1 cellular context compared by ENCODE assay signal in genomic region chr5:177516601-177517568, GRCh38.
TF ChIP-seq lines count a peak whose summit lies in the region.

Gene DDX41 (minus strand): TSS chr5:177516961. CDS start chr5:177516945, 16 bp downstream.

TF ChIP-seq in HepG2, 621 proteins besides CTCF, POLR2A, EP300 and RAD21 (continued from another document and continues in another):
- no peak for TF ChIP-seq ZBTB40 (IDR thresholded peaks at IDR 0.05)
- peak; percentile 76 for TF ChIP-seq ZBTB40 (CRISPR knock-in tag; IDR thresholded peaks at IDR 0.05)
- TF ChIP-seq DR1 (CRISPR knock-in tag; IDR thresholded peaks at IDR 0.05), result peak; percentile 92
- TF ChIP-seq MED8 (CRISPR knock-in tag; IDR thresholded peaks at IDR 0.05; ENCODE audit: insufficient replicate concordance), result peak; percentile 81
- peak; percentile 98 for TF ChIP-seq ZNF788 (CRISPR knock-in tag; IDR thresholded peaks at IDR 0.05; ENCODE audit: borderline replicate concordance)
- TF ChIP-seq BCL6 (CRISPR knock-in tag; IDR thresholded peaks at IDR 0.05), result 0 out of 2 replicates have a peak, but pooled peaks have one; percentile 39
- TF ChIP-seq PRDM4 (CRISPR knock-in tag; IDR thresholded peaks at IDR 0.05; ENCODE audit: borderline replicate concordance), result 0 out of 2 replicates have a peak, but pooled peaks have one; percentile 52
- peak; percentile 84 for TF ChIP-seq HMGXB3 (CRISPR knock-in tag; IDR thresholded peaks at IDR 0.05; ENCODE audit: borderline replicate concordance)
- no peak for TF ChIP-seq ZNF121 (CRISPR knock-in tag; IDR thresholded peaks at IDR 0.05)
- no peak for TF ChIP-seq ZSCAN20 (CRISPR knock-in tag; IDR thresholded peaks at IDR 0.05; ENCODE audit: borderline replicate concordance)
- peak; percentile 85 for TF ChIP-seq TEAD3 (CRISPR knock-in tag; optimal IDR thresholded peaks at IDR 0.05; ENCODE audit: borderline replicate concordance)
- no peak for TF ChIP-seq SMAD9 (CRISPR knock-in tag; IDR thresholded peaks at IDR 0.05)
- 0 out of 2 replicates have a peak, but pooled peaks have one; percentile 56 for TF ChIP-seq ZNF337 (CRISPR knock-in tag; IDR thresholded peaks at IDR 0.05; ENCODE audit: borderline replicate concordance, low read depth)
- TF ChIP-seq REXO4 (CRISPR knock-in tag; IDR thresholded peaks at IDR 0.05; ENCODE audit: borderline replicate concordance), result no peak
- TF ChIP-seq HMGA1 (CRISPR knock-in tag; conservative IDR thresholded peaks at IDR 0.05), result no peak
- TF ChIP-seq ZNF75D (CRISPR knock-in tag; IDR thresholded peaks at IDR 0.05; ENCODE audit: borderline replicate concordance), result no peak
- TF ChIP-seq HOMEZ (CRISPR knock-in tag; IDR thresholded peaks at IDR 0.05; ENCODE audit: low read depth), result peak; percentile 37; the same call in 1 of the 2 replicates
- peak; percentile 95; the same call in 1 of the 2 replicates for TF ChIP-seq SIN3A (IDR thresholded peaks at IDR 0.05; ENCODE audit: borderline replicate concordance, low read depth, low read length)
- peak; percentile 85 for TF ChIP-seq CBX5 (CRISPR knock-in tag; IDR thresholded peaks at IDR 0.05; ENCODE audit: borderline replicate concordance)
- TF ChIP-seq NCOA1 (CRISPR knock-in tag; IDR thresholded peaks at IDR 0.05), result no peak
- no peak; the same call in 1 of the 2 replicates for TF ChIP-seq ZNF274 (CRISPR knock-in tag; IDR thresholded peaks at IDR 0.05)
- no peak for TF ChIP-seq ATAD3A (CRISPR knock-in tag; IDR thresholded peaks at IDR 0.05)
- peak; percentile 67; the same call in 1 of the 2 replicates for TF ChIP-seq SSRP1 (CRISPR knock-in tag; IDR thresholded peaks at IDR 0.05)
- TF ChIP-seq ZNF512 (CRISPR knock-in tag; IDR thresholded peaks at IDR 0.05), result no peak
- TF ChIP-seq CBFB (CRISPR knock-in tag; IDR thresholded peaks at IDR 0.05), result peak; percentile 86
- peak; percentile 95 for TF ChIP-seq ZNF543 (CRISPR knock-in tag; IDR thresholded peaks at IDR 0.05)
- TF ChIP-seq TIGD3 (CRISPR knock-in tag; IDR thresholded peaks at IDR 0.05; ENCODE audit: borderline replicate concordance), result no peak
- peak; percentile 95 for TF ChIP-seq ZNF275 (CRISPR knock-in tag; IDR thresholded peaks at IDR 0.05; ENCODE audit: borderline replicate concordance)
- peak; percentile 89; the same call in 1 of the 2 replicates for TF ChIP-seq SMAD1 (CRISPR knock-in tag; IDR thresholded peaks at IDR 0.05; ENCODE audit: borderline replicate concordance, low read depth)
- TF ChIP-seq STAT5B (CRISPR knock-in tag; IDR thresholded peaks at IDR 0.05), result no peak
- TF ChIP-seq ELK4 (CRISPR knock-in tag; IDR thresholded peaks at IDR 0.05; ENCODE audit: borderline replicate concordance), result no peak
- peak; percentile 97 for TF ChIP-seq DMAP1 (CRISPR knock-in tag; IDR thresholded peaks at IDR 0.05)
- TF ChIP-seq ZNF720 (CRISPR knock-in tag; IDR thresholded peaks at IDR 0.05), result no peak
